Comparison of ENCODE assay signal across 1 cellular context in the genomic region with DNA sequence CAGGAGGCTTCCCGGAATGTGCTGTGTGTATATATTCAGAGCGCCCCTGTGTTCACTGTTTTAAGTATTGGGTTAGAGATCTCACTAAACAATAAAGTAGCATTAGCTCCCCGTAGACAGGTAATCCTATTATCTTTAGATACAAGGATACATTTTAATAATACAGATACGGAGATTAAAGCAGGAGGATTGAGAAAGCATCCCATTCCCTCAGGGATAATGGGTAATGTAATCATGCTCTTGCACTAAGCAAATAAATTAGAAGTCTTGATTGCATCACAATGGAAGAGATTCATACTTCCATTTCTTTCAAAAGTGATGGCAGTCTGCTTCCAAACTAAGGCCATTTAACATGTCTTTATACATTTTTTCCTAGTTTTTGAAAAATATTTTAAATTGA.
TF ChIP-seq lines count a peak whose summit lies in the region.

No MANE protein-coding gene starts in this region.

TF ChIP-seq in SK-N-SH treated with all-trans-retinoic acid at 6 μM for 48 hours, 23 proteins besides CTCF, POLR2A, EP300 and RAD21 (continued from another document):
- TF ChIP-seq, protein P1, sequence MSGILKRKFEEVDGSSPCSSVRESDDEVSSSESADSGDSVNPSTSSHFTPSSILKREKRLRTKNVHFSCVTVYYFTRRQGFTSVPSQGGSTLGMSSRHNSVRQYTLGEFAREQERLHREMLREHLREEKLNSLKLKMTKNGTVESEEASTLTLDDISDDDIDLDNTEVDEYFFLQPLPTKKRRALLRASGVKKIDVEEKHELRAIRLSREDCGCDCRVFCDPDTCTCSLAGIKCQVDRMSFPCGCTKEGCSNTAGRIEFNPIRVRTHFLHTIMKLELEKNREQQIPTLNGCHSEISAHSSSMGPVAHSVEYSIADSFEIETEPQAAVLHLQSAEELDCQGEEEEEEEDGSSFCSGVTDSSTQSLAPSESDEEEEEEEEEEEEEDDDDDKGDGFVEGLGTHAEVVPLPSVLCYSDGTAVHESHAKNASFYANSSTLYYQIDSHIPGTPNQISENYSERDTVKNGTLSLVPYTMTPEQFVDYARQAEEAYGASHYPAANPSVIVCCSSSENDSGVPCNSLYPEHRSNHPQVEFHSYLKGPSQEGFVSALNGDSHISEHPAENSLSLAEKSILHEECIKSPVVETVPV (CRISPR knock-in tag; IDR thresholded peaks at IDR 0.05): no peak
TF ChIP-seq in SK-N-SH treated with all-trans-retinoic acid at 6 μM for 48 hours: peak in this region for 13.
